ENCODE assay signal across 29 cellular contexts in genomic region chr5:97475847-97476246, GRCh38.
"Had no signal": no experiment of that assay in that cellular context is flagged by ENCODE, and none has a peak within 500 bp of the region (broad histone marks: within the 10 kb centered on the region; RNA-seq: fewer than 3 reads in every experiment).

No MANE protein-coding gene starts in this region.

- H3K4me1 ChIP-seq: stomach, suprapubic skin, testis, thyroid gland, tibial artery, tibial nerve, transverse colon, upper lobe of left lung, upper lobe of right lung, uterus, vagina had no signal

- DNase-seq: stimulated activated CD4-positive, alpha-beta T cell treated with anti-CD3 and anti-CD28 coated beads, Interleukin-2, amount 100 ng/mL, for 48 hours; stimulated activated CD4-positive, alpha-beta T cell treated with anti-CD3 and anti-CD28 coated beads, Interleukin-4, amount 100 ng/mL, for 1 hour; stimulated activated CD4-positive, alpha-beta T cell treated with anti-CD3 and anti-CD28 coated beads, Interleukin-4, amount 100 ng/mL, for 24 hours; stimulated activated CD4-positive, alpha-beta T cell treated with anti-CD3 and anti-CD28 coated beads, Interleukin-4, amount 100 ng/mL, for 4 hours; stimulated activated CD8-positive, alpha-beta memory T cell treated with anti-CD3 and anti-CD28 coated beads, Interleukin-4, amount 100 ng/mL, for 48 hours; stimulated activated naive B cell treated with anti-CD40 and anti-IgM and Interleukin-4, amounts not matched to agents 10 μg/mL and 1 μg/mL and 100 μg/mL, for 72 hours; stimulated activated naive CD4-positive, alpha-beta T cell; stimulated activated naive CD4-positive, alpha-beta T cell treated with Interleukin-2 at 50 U/mL for 16 hours; stimulated activated naive CD8-positive, alpha-beta T cell treated with anti-CD3 and anti-CD28 coated beads, Interleukin-15, amount 100 ng/mL, for 72 hours; stimulated activated naive CD8-positive, alpha-beta T cell treated with anti-CD3 and anti-CD28 coated beads, Interleukin-15, Interleukin-2, amounts not matched to agents 100 U/mL and 50 U/mL, for 24 hours; stomach; substantia nigra; testis; thyroid gland; tibial artery; transverse colon; trophoblast cell; upper lobe of left lung; upper lobe of right lung; uterus had no signal

- H3K36me3 ChIP-seq: stomach, suprapubic skin, thoracic aorta, thyroid gland, tibial artery, tibial nerve, transverse colon, upper lobe of left lung, upper lobe of right lung, uterus, vagina had no signal

- H3K4me3 ChIP-seq: stomach, suprapubic skin, testis, thoracic aorta, thyroid gland, tibial artery, tibial nerve, transverse colon, upper lobe of left lung, upper lobe of right lung, uterus, vagina had no signal

- H3K9me3 Mint-ChIP-seq: stimulated activated memory B cell treated with anti-CD40 and anti-IgM and Interleukin-4, amounts not matched to agents 10 μg/mL and 1 μg/mL and 100 μg/mL, for 72 hours; stimulated activated naive B cell treated with anti-CD40 and anti-IgM and Interleukin-4, amounts not matched to agents 10 μg/mL and 1 μg/mL and 100 μg/mL, for 72 hours; stimulated activated naive CD8-positive, alpha-beta T cell treated with anti-CD3 and anti-CD28 coated beads, Interleukin-15, Interleukin-2, amounts not matched to agents 100 ng/mL and 50 ng/mL, for 24 hours; type B pancreatic cell had no signal

- H3K4me1 Mint-ChIP-seq: stimulated activated effector memory CD8-positive, alpha-beta T cell treated with anti-CD3 and anti-CD28 coated beads, Interleukin-12 subunit alpha, Interleukin-12 subunit beta, amount 100 ng/mL, for 72 hours; stimulated activated memory B cell treated with anti-CD40 and anti-IgM and Interleukin-4, amounts not matched to agents 10 μg/mL and 1 μg/mL and 100 μg/mL, for 72 hours; stimulated activated naive CD8-positive, alpha-beta T cell treated with anti-CD3 and anti-CD28 coated beads, Interleukin-15, amount 100 ng/mL, for 72 hours had no signal

- H3K36me3 Mint-ChIP-seq: stimulated activated effector memory CD8-positive, alpha-beta T cell treated with anti-CD3 and anti-CD28 coated beads, Interleukin-12 subunit alpha, Interleukin-12 subunit beta, amount 100 ng/mL, for 72 hours; stimulated activated memory B cell treated with anti-CD40 and anti-IgM and Interleukin-4, amounts not matched to agents 10 μg/mL and 1 μg/mL and 100 μg/mL, for 72 hours; type B pancreatic cell had no signal

- H3K27me3 ChIP-seq: stomach, suprapubic skin, testis, thyroid gland, tibial artery, tibial nerve, transverse colon, upper lobe of left lung, upper lobe of right lung, uterus, vagina had no signal

- H3K27ac Mint-ChIP-seq: stimulated activated effector memory CD8-positive, alpha-beta T cell treated with anti-CD3 and anti-CD28 coated beads, Interleukin-12 subunit alpha, Interleukin-12 subunit beta, amount 100 ng/mL, for 72 hours; stimulated activated memory B cell treated with anti-CD40 and anti-IgM and Interleukin-4, amounts not matched to agents 10 μg/mL and 1 μg/mL and 100 μg/mL, for 72 hours; stimulated activated naive B cell treated with anti-CD40 and anti-IgM and Interleukin-4, amounts not matched to agents 10 μg/mL and 1 μg/mL and 100 μg/mL, for 72 hours; stimulated activated naive CD8-positive, alpha-beta T cell treated with anti-CD3 and anti-CD28 coated beads, Interleukin-15, amount 100 ng/mL, for 72 hours; stimulated activated naive CD8-positive, alpha-beta T cell treated with anti-CD3 and anti-CD28 coated beads, Interleukin-15, Interleukin-2, amounts not matched to agents 100 ng/mL and 50 ng/mL, for 24 hours; type B pancreatic cell had no signal

- FAIRE-seq: urothelium cell line had no signal

- ATAC-seq: stimulated activated effector memory CD8-positive, alpha-beta T cell treated with anti-CD3 and anti-CD28 coated beads, Interleukin-12 subunit alpha, Interleukin-12 subunit beta, amount 100 ng/mL, for 72 hours; stimulated activated memory B cell treated with anti-CD40 and anti-IgM and Interleukin-4, amounts not matched to agents 10 μg/mL and 1 μg/mL and 100 μg/mL, for 72 hours; stimulated activated naive B cell treated with anti-CD40 and anti-IgM and Interleukin-4, amounts not matched to agents 10 μg/mL and 1 μg/mL and 100 μg/mL, for 72 hours; stimulated activated naive CD8-positive, alpha-beta T cell treated with anti-CD3 and anti-CD28 coated beads, Interleukin-15, amount 100 ng/mL, for 72 hours; stimulated activated naive CD8-positive, alpha-beta T cell treated with anti-CD3 and anti-CD28 coated beads, Interleukin-15, Interleukin-2, amounts not matched to agents 100 U/mL and 50 U/mL, for 24 hours; upper lobe of right lung had no signal

- H3K9me3 ChIP-seq: testis, thoracic aorta, thyroid gland, transverse colon, upper lobe of right lung, uterus, vagina had no signal

- H3K27ac ChIP-seq: stomach, suprapubic skin, testis, thoracic aorta, thyroid gland, tibial artery, tibial nerve, transverse colon, upper lobe of left lung, upper lobe of right lung, uterus, vagina had no signal

- H3K4me3 Mint-ChIP-seq: stimulated activated effector memory CD8-positive, alpha-beta T cell treated with anti-CD3 and anti-CD28 coated beads, Interleukin-12 subunit alpha, Interleukin-12 subunit beta, amount 100 ng/mL, for 72 hours; stimulated activated memory B cell treated with anti-CD40 and anti-IgM and Interleukin-4, amounts not matched to agents 10 μg/mL and 1 μg/mL and 100 μg/mL, for 72 hours; stimulated activated naive B cell treated with anti-CD40 and anti-IgM and Interleukin-4, amounts not matched to agents 10 μg/mL and 1 μg/mL and 100 μg/mL, for 72 hours; stimulated activated naive CD8-positive, alpha-beta T cell treated with anti-CD3 and anti-CD28 coated beads, Interleukin-15, amount 100 ng/mL, for 72 hours; stimulated activated naive CD8-positive, alpha-beta T cell treated with anti-CD3 and anti-CD28 coated beads, Interleukin-15, Interleukin-2, amounts not matched to agents 100 ng/mL and 50 ng/mL, for 24 hours; type B pancreatic cell had no signal

- H3K27me3 Mint-ChIP-seq: stimulated activated naive B cell treated with anti-CD40 and anti-IgM and Interleukin-4, amounts not matched to agents 10 μg/mL and 1 μg/mL and 100 μg/mL, for 72 hours; stimulated activated naive CD8-positive, alpha-beta T cell treated with anti-CD3 and anti-CD28 coated beads, Interleukin-15, amount 100 ng/mL, for 72 hours; stimulated activated naive CD8-positive, alpha-beta T cell treated with anti-CD3 and anti-CD28 coated beads, Interleukin-15, Interleukin-2, amounts not matched to agents 100 ng/mL and 50 ng/mL, for 24 hours; type B pancreatic cell had no signal
